ENCODE assay signal across 8 cellular contexts in the genomic region with DNA sequence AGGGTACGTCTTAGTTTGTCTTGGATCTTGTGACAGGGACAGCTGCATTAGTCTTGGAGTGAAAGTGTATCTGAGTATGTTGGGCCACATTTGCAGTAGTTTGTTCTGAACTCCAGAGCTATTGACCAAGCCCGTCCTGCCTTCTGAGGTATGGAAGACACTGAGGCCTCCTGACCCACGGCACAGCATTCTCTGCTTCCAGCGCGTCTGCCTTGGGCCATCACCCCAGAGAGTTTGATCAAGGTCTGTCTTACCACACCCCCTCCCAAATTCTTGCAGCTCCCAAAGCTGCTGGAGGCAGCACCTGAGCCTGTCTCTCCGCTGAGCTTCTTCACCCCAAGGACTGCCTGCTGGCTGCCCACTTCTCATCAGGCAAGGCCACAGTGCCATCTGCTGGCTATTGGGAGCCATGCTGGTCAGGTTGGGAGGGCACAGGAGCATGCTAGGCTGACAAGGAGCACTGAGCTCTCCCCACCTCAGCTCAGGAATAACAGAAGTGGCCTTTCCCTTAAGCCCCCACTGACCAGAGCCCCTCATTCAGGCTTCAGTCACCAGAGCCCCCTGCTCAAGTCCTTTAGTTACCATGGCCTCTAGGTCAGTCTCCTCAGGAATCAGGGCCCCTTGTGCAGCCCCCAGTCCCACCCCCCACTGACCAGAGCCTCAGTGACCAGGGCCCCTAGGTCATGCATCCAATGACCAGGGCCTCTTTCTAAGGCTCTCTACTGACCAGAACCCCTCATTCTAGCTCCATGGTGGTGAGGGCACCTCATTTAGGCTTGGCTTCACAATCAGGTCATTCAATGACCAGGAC. TPM values are rescaled to one million over a fixed set of nuclear protein-coding genes. Genes with fewer than 3 reads are reported as not detected.
A peak's percentile ranks its signal among the peaks of the same experiment; 100 is the strongest.
DNase-seq lines count a peak whose midpoint lies in the region; ATAC-seq, FAIRE-seq and TF ChIP-seq lines count a peak whose summit lies in the region.

No MANE protein-coding gene starts in this region.

- DNase-seq in ACHN: peak; percentile 64
- DNase-seq in NCI-H2227 treated with DMSO at 0.1 percent for 48 hours (lab: John Stamatoyannopoulos, UW): peak; percentile 56
- peak; percentile 52 to 66 for DNase-seq in activated CD4-positive, alpha-beta T cell treated with anti-CD3 and anti-CD28 coated beads for 24 hours (ENCODE audit: low read depth in 2 of 2)
- no peak for DNase-seq in chondrocyte (ENCODE audit: low spot score)
- DNase-seq in HepG2 (ENCODE audit: low spot score): peak; percentile 64
- DNase-seq in stimulated activated CD4-positive, alpha-beta T cell treated with anti-CD3 and anti-CD28 coated beads, Interleukin-4, amount 100 ng/mL, for 48 hours (ENCODE audit: low read depth in 2 of 2): peak; percentile 62 to 69

- H3K4me3 Mint-ChIP-seq in chondrocyte (ENCODE audit: unreplicated experiment): no peak overlapping the region

- H3K9me3 Mint-ChIP-seq in chondrocyte (ENCODE audit: low read depth): no peaks in the 10 kb centered on the region

- 40% methylated on average over 6 of the region's 6 CpGs for WGBS in HepG2 (ENCODE audit: low lambda C conversion rate)

- POLR2A ChIA-PET in HepG2 (lab: Yijun Ruan, JAX): interaction anchor here (1.1 kb wide), 1 partner anchor 256 kb away, joined by 3 read pairs; the partner anchor contains the start of gene TPP1

- no peak for TF ChIP-seq POLR2A in HepG2 (IDR thresholded peaks at IDR 0.05; ENCODE audit: insufficient read depth in 1 of 2, low read depth in 2 of 2, low read length in 2 of 2)

- H3K4me1 Mint-ChIP-seq in chondrocyte (ENCODE audit: low read depth): peaks cover 24% of the 10 kb centered on the region

- BruUV-seq in HepG2 (replicated peaks; lab: Mats Ljungman, UMichigan): no TSS peak

- no peak overlapping the region for H3K27ac ChIP-seq in HepG2 (ENCODE audit: extremely low read length, insufficient read depth, low read length)

- no peak overlapping the region for H2AFZ ChIP-seq in HepG2 (ENCODE audit: low read length)

- H3K9me3 ChIP-seq in HepG2 (ENCODE audit: low read length): no peaks in the 10 kb centered on the region

- no peak overlapping the region for H3K4me2 ChIP-seq in HepG2 (ENCODE audit: low read depth, low read length)

- no peaks in the 10 kb centered on the region for H3K36me3 ChIP-seq in HepG2 (replicated peaks in 1 of 2; ENCODE audit: control insufficient read depth in 1 of 2, insufficient read depth in 2 of 2, low read length in 2 of 2)

- H3K27me3 ChIP-seq in HepG2 (ENCODE audit: control insufficient read depth in 1 of 2, insufficient read depth in 2 of 2, low read length in 2 of 2): peaks cover 0 to 9% of the 10 kb centered on the region in 2 experiments; a peak in 2 of 5 replicates

- peak; percentile 56; the same call in 1 of the 2 replicates for TF ChIP-seq RAD21 in HepG2 (CRISPR knock-in tag; IDR thresholded peaks at IDR 0.05)

- peak overlapping the region; percentile 29 for H3K27ac Mint-ChIP-seq in chondrocyte (ENCODE audit: unreplicated experiment)

- H3K4me3 ChIP-seq in HepG2 (replicated peaks in 1 of 3; ENCODE audit: insufficient read depth in 1 of 3, low read depth in 2 of 3, low read length in 3 of 3): no peak overlapping the region

- no peaks in the 10 kb centered on the region for H3K27me3 Mint-ChIP-seq in chondrocyte (ENCODE audit: low read depth)

- in situ Hi-C loops in ACHN (cut with HindIII; ENCODE audit: low pct_ligation_motif_present, low pct_unique_long_range_greater_than_20kb, low sequenced_read_pairs) (no loop called here), HepG2 (cut with HindIII; ENCODE audit: extremely low pct_ligation_motif_present, low pct_unique_long_range_greater_than_20kb) (no loop called here)

- peaks cover 12% of the 10 kb centered on the region for H3K4me1 ChIP-seq in HepG2 (ENCODE audit: insufficient read depth, low read length)

- no peaks in the 10 kb centered on the region for H3K36me3 Mint-ChIP-seq in chondrocyte (ENCODE audit: low read depth)

- H3K9ac ChIP-seq in HepG2 (ENCODE audit: insufficient read depth, low read depth, low read length): no peak overlapping the region

- CTCF ChIA-PET in HepG2 (lab: Yijun Ruan, JAX; ENCODE audit: low intra/inter-chr PET ratio, low total read pairs): interaction anchor here (0.5 to 2.2 kb wide), 5 partner anchors 10 to 112 kb away, joined by 3 to 13 read pairs (median 4); no protein-coding TSS in a partner anchor

- TF ChIP-seq EP300 in HepG2 (IDR thresholded peaks at IDR 0.05; ENCODE audit: low read depth in 2 of 2, low read length in 2 of 2): no peak
- no peak for TF ChIP-seq EP300 in HepG2 (CRISPR knock-in tag; IDR thresholded peaks at IDR 0.05; ENCODE audit: borderline replicate concordance)

- TF ChIP-seq CTCF in chondrocyte (IDR thresholded peaks at IDR 0.05) (peak; percentile 94), HepG2 (CRISPR knock-in tag; IDR thresholded peaks at IDR 0.05) (peak; percentile 95)

- H3K79me2 ChIP-seq in HepG2 (ENCODE audit: insufficient read depth, low read length): no peaks in the 10 kb centered on the region

- no peaks in the 10 kb centered on the region for H4K20me1 ChIP-seq in HepG2 (ENCODE audit: insufficient read depth, low read length)

- peak; percentile 67 for FAIRE-seq in HepG2 (lab: Jason Lieb, UNC)

- intact Hi-C loops in HepG2 (cut with micrococcal nuclease; ENCODE audit: unreplicated experiment): no loop called here

- peak; percentile 48 for ATAC-seq in GM18508 (IDR thresholded peaks at IDR 0.05; ENCODE audit: insufficient read depth, unreplicated experiment)
- ATAC-seq in HG03025 (IDR thresholded peaks at IDR 0.05; ENCODE audit: low FRiP score, unreplicated experiment): peak; percentile 97
- peak; percentile 99 for ATAC-seq in HepG2

RNA-seq across cellular contexts. Expression of gene SMPD1, which starts 27.2 kb away (rescaled TPM):
- total RNA-seq in chondrocyte (81.1 to 102 TPM (median 99.4 TPM) in 3 replicates), HepG2 (2016; rRNA removed; fragmentation: Illumina TruSeq; extraction: Trizol) (5.3 and 8.4 TPM in 2 replicates)
- 3.1 and 3.7 TPM in 2 replicates for total RNA-seq in HepG2 (2016; cell fraction: cytosol; rRNA removed; fragmentation: Illumina TruSeq; extraction: Trizol; ENCODE audit: low read depth)
- 3.9 and 9.3 TPM in 2 replicates for total RNA-seq in HepG2 (2016; cell fraction: insoluble cytoplasmic fraction; rRNA removed; fragmentation: Illumina TruSeq; extraction: Trizol)
- 7.2 TPM in 2 replicates for total RNA-seq in HepG2 (2016; cell fraction: membrane; rRNA removed; fragmentation: Illumina TruSeq; extraction: Trizol)
- 7.5 and 7.8 TPM in 2 replicates for total RNA-seq in HepG2 (2016; cell fraction: nucleus; rRNA removed; fragmentation: Illumina TruSeq; extraction: Trizol)
- polyA plus RNA-seq in HepG2 (2011; rRNA removed): 6.3 and 9.2 TPM in 2 replicates
- 6.7 and 8.2 TPM in 2 replicates for polyA plus RNA-seq in HepG2 (2011; cell fraction: cytosol; rRNA removed)
- polyA plus RNA-seq in HepG2 (2011; cell fraction: nucleus; rRNA removed): 5.6 and 6.2 TPM in 2 replicates
- polyA plus RNA-seq in HepG2 (2012): 5.3 and 6.5 TPM in 2 replicates
- 3.8 and 4.6 TPM in 2 replicates for polyA plus RNA-seq in HepG2 (2016; cell fraction: cytosol; fragmentation: Illumina TruSeq; extraction: Trizol; ENCODE audit: low read depth)
- 4.9 and 6.3 TPM in 2 replicates for polyA plus RNA-seq in HepG2 (2016; cell fraction: insoluble cytoplasmic fraction; fragmentation: Illumina TruSeq; extraction: Trizol; ENCODE audit: low read depth)
- polyA plus RNA-seq in HepG2 (2016; cell fraction: membrane; fragmentation: Illumina TruSeq; extraction: Trizol; ENCODE audit: low read depth): 8.5 and 9.0 TPM in 2 replicates
- 16.3 TPM in 2 replicates for polyA plus RNA-seq in HepG2 (2016; cell fraction: nucleus; fragmentation: Illumina TruSeq; extraction: Trizol; ENCODE audit: insufficient read depth, low read depth)
- polyA minus RNA-seq in HepG2 (2011; rRNA and poly(A)+ RNA removed; ENCODE audit: low replicate concordance): 5.4 and 13.1 TPM in 2 replicates
- 4.3 and 5.8 TPM in 2 replicates for polyA minus RNA-seq in HepG2 (2011; cell fraction: cytosol; rRNA and poly(A)+ RNA removed)
- polyA minus RNA-seq in HepG2 (2011; cell fraction: nucleus; rRNA and poly(A)+ RNA removed): 1.7 and 2.2 TPM in 2 replicates

RNA-seq across cellular contexts. Expression of gene CAVIN3, which starts 42.8 kb away (rescaled TPM):
- 40.9 to 123 TPM (median 120 TPM) in 3 replicates for total RNA-seq in chondrocyte
- not detected in 2 replicates for total RNA-seq in HepG2 (2016; rRNA removed; fragmentation: Illumina TruSeq; extraction: Trizol)
- total RNA-seq in HepG2 (2016; cell fraction: cytosol; rRNA removed; fragmentation: Illumina TruSeq; extraction: Trizol; ENCODE audit: low read depth): not detected in 2 replicates
- not detected in 2 replicates for total RNA-seq in HepG2 (2016; cell fraction: insoluble cytoplasmic fraction; rRNA removed; fragmentation: Illumina TruSeq; extraction: Trizol)
- not detected in 2 replicates for total RNA-seq in HepG2 (2016; cell fraction: membrane; rRNA removed; fragmentation: Illumina TruSeq; extraction: Trizol)
- not detected in 2 replicates for total RNA-seq in HepG2 (2016; cell fraction: nucleus; rRNA removed; fragmentation: Illumina TruSeq; extraction: Trizol)
- not detected in 2 replicates for polyA plus RNA-seq in HepG2 (2011; rRNA removed)
- not detected in 2 replicates for polyA plus RNA-seq in HepG2 (2011; cell fraction: cytosol; rRNA removed)
- not detected in 2 replicates for polyA plus RNA-seq in HepG2 (2011; cell fraction: nucleus; rRNA removed)
- not detected in 2 replicates for polyA plus RNA-seq in HepG2 (2012)
- polyA plus RNA-seq in HepG2 (2016; cell fraction: cytosol; fragmentation: Illumina TruSeq; extraction: Trizol; ENCODE audit: low read depth): not detected in 2 replicates
- not detected in 2 replicates for polyA plus RNA-seq in HepG2 (2016; cell fraction: insoluble cytoplasmic fraction; fragmentation: Illumina TruSeq; extraction: Trizol; ENCODE audit: low read depth)
- not detected in 2 replicates for polyA plus RNA-seq in HepG2 (2016; cell fraction: membrane; fragmentation: Illumina TruSeq; extraction: Trizol; ENCODE audit: low read depth)
- polyA plus RNA-seq in HepG2 (2016; cell fraction: nucleus; fragmentation: Illumina TruSeq; extraction: Trizol; ENCODE audit: insufficient read depth, low read depth): not detected in 2 replicates
- 8.6 TPM in 1 of 2 replicates, not detected in the other for polyA minus RNA-seq in HepG2 (2011; rRNA and poly(A)+ RNA removed; ENCODE audit: low replicate concordance)
- not detected in 2 replicates for polyA minus RNA-seq in HepG2 (2011; cell fraction: cytosol; rRNA and poly(A)+ RNA removed)
- polyA minus RNA-seq in HepG2 (2011; cell fraction: nucleus; rRNA and poly(A)+ RNA removed): not detected in 2 replicates

RNA-seq across cellular contexts. Expression of gene APBB1, which starts 55.8 kb away (rescaled TPM):
- total RNA-seq in chondrocyte: 34.5 to 42.5 TPM (median 36.4 TPM) in 3 replicates
- 2.4 and 3.5 TPM in 2 replicates for total RNA-seq in HepG2 (2016; rRNA removed; fragmentation: Illumina TruSeq; extraction: Trizol)
- 1.0 and 1.7 TPM in 2 replicates for total RNA-seq in HepG2 (2016; cell fraction: cytosol; rRNA removed; fragmentation: Illumina TruSeq; extraction: Trizol; ENCODE audit: low read depth)
- 2.1 and 2.8 TPM in 2 replicates for total RNA-seq in HepG2 (2016; cell fraction: insoluble cytoplasmic fraction; rRNA removed; fragmentation: Illumina TruSeq; extraction: Trizol)
- 1.9 and 2.4 TPM in 2 replicates for total RNA-seq in HepG2 (2016; cell fraction: membrane; rRNA removed; fragmentation: Illumina TruSeq; extraction: Trizol)
- 1.5 and 2.5 TPM in 2 replicates for total RNA-seq in HepG2 (2016; cell fraction: nucleus; rRNA removed; fragmentation: Illumina TruSeq; extraction: Trizol)
- 1.7 and 2.4 TPM in 2 replicates for polyA plus RNA-seq in HepG2 (2011; rRNA removed)
- polyA plus RNA-seq in HepG2 (2011; cell fraction: cytosol; rRNA removed): 1.7 and 1.8 TPM in 2 replicates
- 3.0 and 5.2 TPM in 2 replicates for polyA plus RNA-seq in HepG2 (2011; cell fraction: nucleus; rRNA removed)
- 0.78 and 1.0 TPM in 2 replicates for polyA plus RNA-seq in HepG2 (2012)
- 1.1 and 1.3 TPM in 2 replicates for polyA plus RNA-seq in HepG2 (2016; cell fraction: cytosol; fragmentation: Illumina TruSeq; extraction: Trizol; ENCODE audit: low read depth)
- 1.9 and 2.0 TPM in 2 replicates for polyA plus RNA-seq in HepG2 (2016; cell fraction: insoluble cytoplasmic fraction; fragmentation: Illumina TruSeq; extraction: Trizol; ENCODE audit: low read depth)
- polyA plus RNA-seq in HepG2 (2016; cell fraction: membrane; fragmentation: Illumina TruSeq; extraction: Trizol; ENCODE audit: low read depth): 1.4 and 1.5 TPM in 2 replicates
- polyA plus RNA-seq in HepG2 (2016; cell fraction: nucleus; fragmentation: Illumina TruSeq; extraction: Trizol; ENCODE audit: insufficient read depth, low read depth): 2.7 and 3.0 TPM in 2 replicates
- polyA minus RNA-seq in HepG2 (2011; rRNA and poly(A)+ RNA removed; ENCODE audit: low replicate concordance): 0.37 and 2.9 TPM in 2 replicates
- polyA minus RNA-seq in HepG2 (2011; cell fraction: cytosol; rRNA and poly(A)+ RNA removed): 0.44 and 2.0 TPM in 2 replicates
- 1.9 and 2.4 TPM in 2 replicates for polyA minus RNA-seq in HepG2 (2011; cell fraction: nucleus; rRNA and poly(A)+ RNA removed)

Comparison
In these comparisons a context has a peak if more than half of its experiments do, and no peak if none do; other contexts are left out.
1. ATAC-seq: peak in every context shown above with its lines; median percentile 99 in HepG2; 97 in HG03025; 48 in GM18508.
2. RNA of gene CAVIN3, which starts 42.8 kb away (total RNA-seq): 40.9 to 123 TPM in chondrocyte; not detected in HepG2; every median in the first group is over 10 times any median in the second.